9 cellular contexts compared by ENCODE assay signal in the genomic region with DNA sequence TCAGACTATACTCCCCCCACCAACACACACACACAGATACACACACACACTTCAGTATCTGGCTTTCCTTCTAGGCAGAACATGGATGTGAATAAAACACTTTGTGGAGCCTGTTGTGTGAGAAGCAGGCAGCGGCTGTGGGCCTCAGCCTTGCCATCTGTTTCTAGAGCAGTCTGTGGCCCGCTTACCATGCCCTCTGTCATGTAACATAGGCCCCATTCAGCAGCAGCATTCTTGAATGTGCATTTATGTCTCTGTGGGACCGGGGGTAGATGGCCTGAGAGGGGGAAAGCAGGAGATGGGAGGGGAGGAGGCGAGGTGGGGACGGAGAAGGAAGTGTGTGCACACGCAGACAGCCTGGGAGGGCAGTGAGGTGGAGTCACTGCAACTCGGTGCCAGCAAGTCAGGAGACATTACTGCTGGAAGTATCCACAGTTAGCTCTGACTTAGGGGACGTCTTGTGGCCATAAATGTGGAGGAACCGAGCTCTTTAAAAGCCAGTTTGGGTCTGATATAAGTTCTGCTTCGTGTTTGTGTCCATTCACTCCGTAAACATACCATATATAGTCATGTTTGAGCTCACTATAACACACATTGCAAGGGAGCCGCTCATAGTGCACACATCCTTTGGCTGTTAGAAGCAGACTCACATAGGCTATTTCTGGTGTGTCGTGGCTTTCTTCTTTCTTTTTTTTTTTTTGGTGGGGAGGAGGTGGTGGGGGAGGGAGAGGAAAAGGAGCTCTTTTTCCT. TPM values are rescaled to one million over a fixed set of nuclear protein-coding genes. Genes with fewer than 3 reads are reported as not detected.
DNase-seq lines count a peak whose midpoint lies in the region; ATAC-seq, FAIRE-seq and TF ChIP-seq lines count a peak whose summit lies in the region.
"Had no signal": no experiment of that assay in that cellular context is flagged by ENCODE, and none has a peak within 500 bp of the region (broad histone marks: within the 10 kb centered on the region; RNA-seq: fewer than 3 reads in every experiment).

No MANE protein-coding gene starts in this region.

- TF ChIP-seq CTCF in colonic mucosa (IDR thresholded peaks at IDR 0.05): no peak
- no peak for TF ChIP-seq CTCF in lung (IDR thresholded peaks at IDR 0.05; ENCODE audit: control extremely low read depth, extremely low read depth)
- no peak for TF ChIP-seq CTCF in upper lobe of left lung (IDR thresholded peaks at IDR 0.05)

- H3K9me3 ChIP-seq in colonic mucosa (no peaks in the 10 kb centered on the region), lung (ENCODE audit: control insufficient read depth in 2 of 2, insufficient read depth in 1 of 2, low read length in 1 of 2) (no peaks in the 10 kb centered on the region), upper lobe of left lung (no peaks in the 10 kb centered on the region)

- no peaks in the 10 kb centered on the region for H3K27me3 ChIP-seq in colonic mucosa
- no peaks in the 10 kb centered on the region for H3K27me3 ChIP-seq in lung (ENCODE audit: control insufficient read depth, insufficient read depth)
- H3K27me3 ChIP-seq in upper lobe of left lung: no peaks in the 10 kb centered on the region

- H3K4me3 ChIP-seq in colonic mucosa: no peak overlapping the region
- no peak overlapping the region for H3K4me3 ChIP-seq in lung
- peak overlapping the region in 1 of 4 donors; percentile 12 for H3K4me3 ChIP-seq in upper lobe of left lung

- H3K27ac ChIP-seq in colonic mucosa: peak overlapping the region; percentile 87
- peak overlapping the region; percentile 47 to 96 for H3K27ac ChIP-seq in lung (ENCODE audit: low read depth in 1 of 2, low read length in 1 of 2)
- peak overlapping the region; percentile 81 to 91 (median 88) for H3K27ac ChIP-seq in upper lobe of left lung

- 7 to 15% methylated on average over 13 of the region's 13 CpGs for WGBS in lung, 2 donors
- 12 to 17% methylated on average over 13 of the region's 13 CpGs for WGBS in upper lobe of left lung, 2 donors

- ATAC-seq in HG02981 (IDR thresholded peaks at IDR 0.05; ENCODE audit: unreplicated experiment): peak; percentile 56
- peak; percentile 63 for ATAC-seq in lung (ENCODE audit: insufficient read depth, low FRiP score)
- ATAC-seq in upper lobe of left lung (ENCODE audit: low FRiP score in 2 of 2): peak; percentile 78 to 80

- peak; percentile 23 for DNase-seq in NCI-H1092 treated with DMSO at 0.1 percent for 48 hours (lab: John Stamatoyannopoulos, UW)
- no peak for DNase-seq in NCI-H1092 (lab: John Stamatoyannopoulos, UW)
- DNase-seq in RCC 7860 (ENCODE audit: low spot score): peak; percentile 46
- DNase-seq in colonic mucosa: peak; percentile 81
- DNase-seq in lung (ENCODE audit: low spot score): peak; percentile 53
- peak in 1 of 2 donors; percentile 84 for DNase-seq in upper lobe of left lung
- DNase-seq in cortex of kidney (lab: John Stamatoyannopoulos, UW): no peak

- FAIRE-seq in RCC 7860 (lab: Jason Lieb, UNC): no peak
- FAIRE-seq: A204.1 had no signal

- no peak for TF ChIP-seq EP300 in upper lobe of left lung (IDR thresholded peaks at IDR 0.05)

- peak overlapping the region; percentile 47 to 90 for H3K9ac ChIP-seq in colonic mucosa (ENCODE audit: low read depth in 2 of 2, low read length in 2 of 2)

- TF ChIP-seq POLR2A in upper lobe of left lung (IDR thresholded peaks at IDR 0.05): peak in 1 of 4 donors; percentile 50

- H3K36me3 ChIP-seq in colonic mucosa: no peaks in the 10 kb centered on the region
- H3K36me3 ChIP-seq in lung (ENCODE audit: control insufficient read depth in 2 of 2, insufficient read depth in 2 of 2, low read length in 2 of 2): no peaks in the 10 kb centered on the region
- no peaks in the 10 kb centered on the region for H3K36me3 ChIP-seq in upper lobe of left lung

- intact Hi-C loops in colonic mucosa (cut with DNase I): no loop called here

- H3K4me1 ChIP-seq in colonic mucosa: peaks cover 27% of the 10 kb centered on the region
- H3K4me1 ChIP-seq in lung (ENCODE audit: control insufficient read depth in 2 of 2, insufficient read depth in 2 of 2, low read length in 2 of 2): peaks cover 22 to 31% of the 10 kb centered on the region in 2 donors
- H3K4me1 ChIP-seq in upper lobe of left lung: peaks cover 52 to 75% (median 54%) of the 10 kb centered on the region in 4 donors

RNA-seq across cellular contexts. Expression of gene RREB1, which starts 38.5 kb away (rescaled TPM):
- total RNA-seq in colonic mucosa (10 to 100 TPM; 79.0 to 81.3 TPM), lung (10 to 100 TPM; 50.7 to 54.7 TPM), upper lobe of left lung (100 to 1,000 TPM in 2 of 6 donors, 10 to 100 TPM in 4; 44.2 to 112 (median 60.5) TPM)
- 10 to 100 TPM in 1 of 2 donors, 1 to 10 TPM in 1; 8.9 to 11.5 TPM for polyA plus RNA-seq in lung

Comparison
In these comparisons a context has a peak if more than half of its experiments do, and no peak if none do; other contexts are left out.
1. DNase-seq: peak in NCI-H1092 treated with DMSO at 0.1 percent for 48 hours (single experiment), RCC 7860 (single experiment), colonic mucosa (single experiment) and lung (single experiment); none in NCI-H1092 (single experiment) and cortex of kidney (single experiment).
2. Peak in every context shown above with its lines, with median percentiles within 50 percentile points of each other: ATAC-seq and H3K27ac ChIP-seq.